In the genomic region with DNA sequence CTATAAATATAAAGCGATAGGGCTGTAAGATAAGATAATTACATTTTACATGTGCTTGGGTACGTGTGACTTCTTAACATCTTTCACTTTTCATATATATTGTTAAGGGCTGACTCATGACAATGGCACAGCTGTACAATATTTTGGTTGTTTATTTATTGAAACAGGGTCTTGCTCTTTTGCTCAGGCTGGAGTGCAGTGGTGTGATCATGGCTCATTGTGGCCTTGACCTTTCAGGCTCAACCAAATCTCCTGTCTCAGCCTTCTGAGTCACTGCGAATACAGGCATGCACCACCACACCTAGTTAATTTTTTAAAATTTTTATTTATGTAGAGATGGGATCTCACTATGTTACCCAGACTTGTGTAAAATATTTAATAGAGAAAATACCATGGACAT, we compare ENCODE assay signal across 33 cellular contexts.
"Had no signal": no experiment of that assay in that cellular context is flagged by ENCODE, and none has a peak within 500 bp of the region (broad histone marks: within the 10 kb centered on the region; RNA-seq: fewer than 3 reads in every experiment).

No MANE protein-coding gene starts in this region.

- H3K4me1 ChIP-seq: gastroesophageal sphincter, heart left ventricle, lower lobe of right lung, parathyroid adenoma, psoas muscle, uterus had no signal

- H3K36me3 Mint-ChIP-seq: activated naive CD4-positive, alpha-beta T cell treated with anti-CD3 and anti-CD28 coated beads, Interleukin-2, amount 50 U/mL, for 24 hours; immature natural killer cell; naive thymus-derived CD8-positive, alpha-beta T cell; stimulated activated memory B cell treated with anti-CD40 and anti-IgM and Interleukin-4, amounts not matched to agents 10 μg/mL and 1 μg/mL and 100 μg/mL, for 72 hours; type B pancreatic cell had no signal

- FAIRE-seq: bronchial epithelial cell, colon, endometrium had no signal

- H3K4me3 ChIP-seq: gastroesophageal sphincter, heart left ventricle, lower lobe of right lung, psoas muscle, smooth muscle cell, uterus had no signal

- H3K4me1 Mint-ChIP-seq: activated CD4-positive, alpha-beta memory T cell treated with anti-CD3 and anti-CD28 coated beads, Interleukin-2, amount 10 ng/mL, durations not matched to agents 7 days and 5 days; activated CD4-positive, alpha-beta T cell treated with anti-CD3 and anti-CD28 coated beads, Interleukin-2, amount 10 ng/mL, durations not matched to agents 24 days and 14 days; activated naive CD4-positive, alpha-beta T cell treated with anti-CD3 and anti-CD28 coated beads, Interleukin-2, amount 50 U/mL, for 24 hours; activated naive CD8-positive, alpha-beta T cell treated with anti-CD3 and anti-CD28 coated beads, Interleukin-2, amount 50 U/mL, for 24 hours; central memory CD8-positive, alpha-beta T cell; immature natural killer cell; naive thymus-derived CD8-positive, alpha-beta T cell; stimulated activated memory B cell treated with anti-CD40 and anti-IgM and Interleukin-4, amounts not matched to agents 10 μg/mL and 1 μg/mL and 100 μg/mL, for 72 hours; stimulated activated naive CD8-positive, alpha-beta T cell treated with anti-CD3 and anti-CD28 coated beads, Interleukin-15, amount 100 ng/mL, for 72 hours had no signal

- H3K9me3 ChIP-seq: gastroesophageal sphincter, lower lobe of right lung, psoas muscle, uterus had no signal

- H3K9me3 Mint-ChIP-seq: activated CD4-positive, alpha-beta memory T cell treated with anti-CD3 and anti-CD28 coated beads, Interleukin-2, amount 10 ng/mL, durations not matched to agents 7 days and 5 days; neural crest cell; type B pancreatic cell had no signal

- ATAC-seq: activated naive CD8-positive, alpha-beta T cell treated with anti-CD3 and anti-CD28 coated beads, Interleukin-2, amount 50 U/mL, for 24 hours; activated T-cell treated with anti-CD3 and anti-CD28 coated beads, Interleukin-2, amount 50 U/mL, for 4 hours; gastroesophageal sphincter; heart left ventricle; left lobe of liver; lower lobe of right lung; naive thymus-derived CD8-positive, alpha-beta T cell; psoas muscle; stimulated activated memory B cell treated with anti-CD40 and anti-IgM and Interleukin-4, amounts not matched to agents 10 μg/mL and 1 μg/mL and 100 μg/mL, for 72 hours; stimulated activated naive CD8-positive, alpha-beta T cell treated with anti-CD3 and anti-CD28 coated beads, Interleukin-15, amount 100 ng/mL, for 72 hours had no signal

- H3K9ac ChIP-seq: parathyroid adenoma had no signal

- H3K4me3 Mint-ChIP-seq: activated CD4-positive, alpha-beta memory T cell treated with anti-CD3 and anti-CD28 coated beads, Interleukin-2, amount 10 ng/mL, durations not matched to agents 7 days and 5 days; activated CD4-positive, alpha-beta T cell treated with anti-CD3 and anti-CD28 coated beads, Interleukin-2, amount 10 ng/mL, durations not matched to agents 24 days and 14 days; activated naive CD4-positive, alpha-beta T cell treated with anti-CD3 and anti-CD28 coated beads, Interleukin-2, amount 50 U/mL, for 24 hours; activated naive CD8-positive, alpha-beta T cell treated with anti-CD3 and anti-CD28 coated beads, Interleukin-2, amount 50 U/mL, for 24 hours; activated T-cell treated with anti-CD3 and anti-CD28 coated beads, Interleukin-2, amount 50 U/mL, for 4 hours; central memory CD8-positive, alpha-beta T cell; immature natural killer cell; naive thymus-derived CD8-positive, alpha-beta T cell; neural crest cell; stimulated activated memory B cell treated with anti-CD40 and anti-IgM and Interleukin-4, amounts not matched to agents 10 μg/mL and 1 μg/mL and 100 μg/mL, for 72 hours; stimulated activated naive CD8-positive, alpha-beta T cell treated with anti-CD3 and anti-CD28 coated beads, Interleukin-15, amount 100 ng/mL, for 72 hours; type B pancreatic cell had no signal

- H3K27ac Mint-ChIP-seq: activated CD4-positive, alpha-beta memory T cell treated with anti-CD3 and anti-CD28 coated beads, Interleukin-2, amount 10 ng/mL, durations not matched to agents 7 days and 5 days; activated CD4-positive, alpha-beta T cell treated with anti-CD3 and anti-CD28 coated beads, Interleukin-2, amount 10 ng/mL, durations not matched to agents 24 days and 14 days; activated naive CD4-positive, alpha-beta T cell treated with anti-CD3 and anti-CD28 coated beads, Interleukin-2, amount 50 U/mL, for 24 hours; activated naive CD8-positive, alpha-beta T cell treated with anti-CD3 and anti-CD28 coated beads, Interleukin-2, amount 50 U/mL, for 24 hours; activated T-helper 2 cell treated with anti-CD3 and anti-CD28 coated beads, Interferon-gamma antibody, Interleukin-2, Interleukin-4, amounts not matched to agents 10 μg/mL and 5 μg/mL and 100 μg/mL, durations not matched to agents 14 hours and 24 hours and 36 hours; immature natural killer cell; naive thymus-derived CD8-positive, alpha-beta T cell; stimulated activated memory B cell treated with anti-CD40 and anti-IgM and Interleukin-4, amounts not matched to agents 10 μg/mL and 1 μg/mL and 100 μg/mL, for 72 hours; stimulated activated naive CD8-positive, alpha-beta T cell treated with anti-CD3 and anti-CD28 coated beads, Interleukin-15, amount 100 ng/mL, for 72 hours; type B pancreatic cell had no signal

- DNase-seq: activated CD4-positive, alpha-beta memory T cell treated with anti-CD3 and anti-CD28 coated beads, Interleukin-2, amount 10 ng/mL, durations not matched to agents 7 days and 5 days; activated CD4-positive, alpha-beta T cell treated with anti-CD3 and anti-CD28 coated beads, Interleukin-2, amount 10 ng/mL, durations not matched to agents 24 days and 14 days; activated CD4-positive, CD25-positive, alpha-beta regulatory T cell treated with anti-CD3 and anti-CD28 coated beads, Interleukin-2, amount 50 U/mL, for 72 hours; activated naive CD8-positive, alpha-beta T cell treated with anti-CD3 and anti-CD28 coated beads, Interleukin-2, amount 50 U/mL, for 24 hours; activated T-cell treated with anti-CD3 and anti-CD28 coated beads, Interleukin-2, amount 50 U/mL, for 4 hours; effector CD8-positive, alpha-beta T cell; heart left ventricle; hypothalamus; immature natural killer cell; lower lobe of right lung; mesenchymal stem cell; naive thymus-derived CD8-positive, alpha-beta T cell; nucleus accumbens; psoas muscle; stimulated activated CD4-positive, alpha-beta T cell treated with anti-CD3 and anti-CD28 coated beads, Interleukin-1b, Interleukin-23, amount 100 ng/mL, for 48 hours; stimulated activated CD4-positive, alpha-beta T cell treated with anti-CD3 and anti-CD28 coated beads, Interleukin-4, amount 100 ng/mL, for 4 hours; stimulated activated CD8-positive, alpha-beta memory T cell treated with anti-CD3 and anti-CD28 coated beads, Interleukin-4, amount 100 ng/mL, for 48 hours; stimulated activated naive CD8-positive, alpha-beta T cell treated with anti-CD3 and anti-CD28 coated beads, Interleukin-15, amount 100 ng/mL, for 72 hours; substantia nigra; uterus had no signal

- H3K36me3 ChIP-seq: gastroesophageal sphincter, heart left ventricle, lower lobe of right lung had no signal

- H3K27me3 ChIP-seq: gastroesophageal sphincter, heart left ventricle, uterus had no signal

- H3K27me3 Mint-ChIP-seq: activated CD4-positive, alpha-beta memory T cell treated with anti-CD3 and anti-CD28 coated beads, Interleukin-2, amount 10 ng/mL, durations not matched to agents 7 days and 5 days; activated CD4-positive, alpha-beta T cell treated with anti-CD3 and anti-CD28 coated beads, Interleukin-2, amount 10 ng/mL, durations not matched to agents 24 days and 14 days; activated naive CD4-positive, alpha-beta T cell treated with anti-CD3 and anti-CD28 coated beads, Interleukin-2, amount 50 U/mL, for 24 hours; activated naive CD8-positive, alpha-beta T cell treated with anti-CD3 and anti-CD28 coated beads, Interleukin-2, amount 50 U/mL, for 24 hours; central memory CD8-positive, alpha-beta T cell; naive thymus-derived CD8-positive, alpha-beta T cell; stimulated activated memory B cell treated with anti-CD40 and anti-IgM and Interleukin-4, amounts not matched to agents 10 μg/mL and 1 μg/mL and 100 μg/mL, for 72 hours; stimulated activated naive CD8-positive, alpha-beta T cell treated with anti-CD3 and anti-CD28 coated beads, Interleukin-15, amount 100 ng/mL, for 72 hours; type B pancreatic cell had no signal
